In genomic region chr4:83455300-83456183, GRCh38 we compare ENCODE assay signal across 1 cellular context.
A peak's percentile ranks its signal among the peaks of the same experiment; 100 is the strongest.
TF ChIP-seq lines count a peak whose summit lies in the region.

Gene HELQ (minus strand): TSS chr4:83455823. CDS start chr4:83455693, 130 bp downstream.
Gene MRPS18C (plus strand): TSS chr4:83456058. CDS start chr4:83456078, 20 bp downstream.

TF ChIP-seq in HepG2, 621 proteins besides CTCF, POLR2A, EP300 and RAD21 (continued from another document and continues in another):
- no peak for TF ChIP-seq SNAPC4 (CRISPR knock-in tag; IDR thresholded peaks at IDR 0.05)
- TF ChIP-seq EZH2 (conservative IDR thresholded peaks at IDR 0.05; ENCODE audit: low read depth, low read length), result no peak
- TF ChIP-seq SIX1 (CRISPR knock-in tag; IDR thresholded peaks at IDR 0.05; ENCODE audit: borderline replicate concordance), result peak; percentile 58; the same call in 1 of the 2 replicates
- peak; percentile 81 for TF ChIP-seq SALL2 (CRISPR knock-in tag; IDR thresholded peaks at IDR 0.05)
- 0 out of 2 replicates have a peak, but pooled peaks have one; percentile 50 for TF ChIP-seq ZNF646 (CRISPR knock-in tag; IDR thresholded peaks at IDR 0.05)
- peak; percentile 41; the same call in 1 of the 2 replicates for TF ChIP-seq ATF7-NPFF (CRISPR knock-in tag; IDR thresholded peaks at IDR 0.05; ENCODE audit: low read depth)
- no peak; the same call in 1 of the 2 replicates for TF ChIP-seq ZIK1 (CRISPR knock-in tag; IDR thresholded peaks at IDR 0.05; ENCODE audit: borderline replicate concordance, low read depth)
- TF ChIP-seq ZSCAN5A (CRISPR knock-in tag; IDR thresholded peaks at IDR 0.05; ENCODE audit: borderline replicate concordance), result 0 out of 2 replicates have a peak, but pooled peaks have one; percentile 88
- peak; percentile 69 for TF ChIP-seq SIX4 (CRISPR knock-in tag; IDR thresholded peaks at IDR 0.05)
- peak; percentile 70 for TF ChIP-seq FOXA3 (CRISPR knock-in tag; IDR thresholded peaks at IDR 0.05)
- TF ChIP-seq PLRG1 (conservative IDR thresholded peaks at IDR 0.05), result no peak
- TF ChIP-seq ZNF234 (CRISPR knock-in tag; conservative IDR thresholded peaks at IDR 0.05), result no peak
- TF ChIP-seq ZNF24 (IDR thresholded peaks at IDR 0.05), result no peak
- TF ChIP-seq ZNF441 (CRISPR knock-in tag; IDR thresholded peaks at IDR 0.05; ENCODE audit: borderline replicate concordance), result no peak; the same call in 1 of the 2 replicates
- TF ChIP-seq ZNF225 (CRISPR knock-in tag; IDR thresholded peaks at IDR 0.05), result peak; percentile 91; the same call in 1 of the 2 replicates
- no peak for TF ChIP-seq SETDB1 (CRISPR knock-in tag; IDR thresholded peaks at IDR 0.05; ENCODE audit: borderline replicate concordance)
- peak; percentile 84; the same call in 1 of the 2 replicates for TF ChIP-seq TSC22D2 (CRISPR knock-in tag; IDR thresholded peaks at IDR 0.05; ENCODE audit: borderline replicate concordance)
- no peak for TF ChIP-seq MZF1 (CRISPR knock-in tag; IDR thresholded peaks at IDR 0.05; ENCODE audit: borderline replicate concordance)
- TF ChIP-seq SMAD3 (CRISPR knock-in tag; IDR thresholded peaks at IDR 0.05), result peak; percentile 98
- TF ChIP-seq ZNF264 (CRISPR knock-in tag; IDR thresholded peaks at IDR 0.05), result peak; percentile 8; the same call in 1 of the 2 replicates
- peak; percentile 84; the same call in 1 of the 2 replicates for TF ChIP-seq ZNF558 (CRISPR knock-in tag; IDR thresholded peaks at IDR 0.05; ENCODE audit: borderline replicate concordance)
- no peak for TF ChIP-seq ZSCAN20 (CRISPR knock-in tag; IDR thresholded peaks at IDR 0.05; ENCODE audit: borderline replicate concordance)
- TF ChIP-seq ZBTB42 (CRISPR knock-in tag; IDR thresholded peaks at IDR 0.05), result no peak
- TF ChIP-seq ZBTB21 (CRISPR knock-in tag; IDR thresholded peaks at IDR 0.05), result no peak; the same call in 1 of the 2 replicates
- peak; percentile 81; the same call in 1 of the 2 replicates for TF ChIP-seq NRL (CRISPR knock-in tag; IDR thresholded peaks at IDR 0.05; ENCODE audit: borderline replicate concordance)
- peak; percentile 88 for TF ChIP-seq ZFP36L1 (CRISPR knock-in tag; IDR thresholded peaks at IDR 0.05)
- TF ChIP-seq BHLHE40 (IDR thresholded peaks at IDR 0.05; ENCODE audit: low read length), result peak; percentile 100
- peak; percentile 56; the same call in 1 of the 2 replicates for TF ChIP-seq CCDC6 (CRISPR knock-in tag; IDR thresholded peaks at IDR 0.05)
- no peak for TF ChIP-seq FOXA1 (IDR thresholded peaks at IDR 0.05)
- TF ChIP-seq FOXA1 (CRISPR knock-in tag; IDR thresholded peaks at IDR 0.05), result peak; percentile 60
- peak; percentile 99 for TF ChIP-seq GATAD1 (CRISPR knock-in tag; IDR thresholded peaks at IDR 0.05)
- peak; percentile 95 for TF ChIP-seq BORCS8-MEF2B (CRISPR knock-in tag; IDR thresholded peaks at IDR 0.05)
- peak; percentile 68 for TF ChIP-seq NCOA2 (CRISPR knock-in tag; IDR thresholded peaks at IDR 0.05)
- 0 out of 2 replicates have a peak, but pooled peaks have one; percentile 44 for TF ChIP-seq ZNF7 (CRISPR knock-in tag; IDR thresholded peaks at IDR 0.05)
- peak; percentile 92 for TF ChIP-seq KDM4B (CRISPR knock-in tag; IDR thresholded peaks at IDR 0.05)
- peak; percentile 77 for TF ChIP-seq POGK (CRISPR knock-in tag; conservative IDR thresholded peaks at IDR 0.05)
- no peak; the same call in 1 of the 2 replicates for TF ChIP-seq ZNF746 (CRISPR knock-in tag; IDR thresholded peaks at IDR 0.05)
- TF ChIP-seq ZNF383 (CRISPR knock-in tag; IDR thresholded peaks at IDR 0.05; ENCODE audit: borderline replicate concordance), result peak; percentile 87; the same call in 1 of the 2 replicates
- TF ChIP-seq AGO2 (optimal IDR thresholded peaks at IDR 0.05; ENCODE audit: low read depth, low read length), result peak; percentile 78
- no peak for TF ChIP-seq LBX2 (CRISPR knock-in tag; IDR thresholded peaks at IDR 0.05; ENCODE audit: borderline replicate concordance)
- TF ChIP-seq ZNF260 (CRISPR knock-in tag; IDR thresholded peaks at IDR 0.05; ENCODE audit: borderline replicate concordance, low read depth), result no peak; the same call in 1 of the 2 replicates
- no peak for TF ChIP-seq GLI4 (CRISPR knock-in tag; IDR thresholded peaks at IDR 0.05; ENCODE audit: borderline replicate concordance)
- TF ChIP-seq ZBTB20 (CRISPR knock-in tag; IDR thresholded peaks at IDR 0.05; ENCODE audit: borderline replicate concordance, low read depth), result peak; percentile 36; the same call in 1 of the 2 replicates
- TF ChIP-seq TIGD3 (CRISPR knock-in tag; IDR thresholded peaks at IDR 0.05; ENCODE audit: borderline replicate concordance), result peak; percentile 70; the same call in 1 of the 2 replicates
- TF ChIP-seq HNRNPUL1 (IDR thresholded peaks at IDR 0.05; ENCODE audit: low read depth, low read length), result no peak
- peak; percentile 70; the same call in 1 of the 2 replicates for TF ChIP-seq SNAPC5 (CRISPR knock-in tag; IDR thresholded peaks at IDR 0.05; ENCODE audit: borderline replicate concordance)
- TF ChIP-seq ARNTL (CRISPR knock-in tag; IDR thresholded peaks at IDR 0.05), result no peak
- peak; percentile 37; the same call in 1 of the 2 replicates for TF ChIP-seq ZNF263 (CRISPR knock-in tag; IDR thresholded peaks at IDR 0.05)
- peak; percentile 87; the same call in 1 of the 2 replicates for TF ChIP-seq ARNT2 (CRISPR knock-in tag; IDR thresholded peaks at IDR 0.05; ENCODE audit: low read depth)
